8 cellular contexts compared by ENCODE assay signal in genomic region chr14:63438065-63438757, GRCh38.
DNase-seq lines count a peak whose midpoint lies in the region; ATAC-seq and TF ChIP-seq lines count a peak whose summit lies in the region.

No MANE protein-coding gene starts in this region.

- DNase-seq in A673 (ENCODE audit: low spot score): peak; percentile 37
- peak; percentile 40 for DNase-seq in GM12865 (ENCODE audit: low read depth)
- peak; percentile 38 for DNase-seq in MV-4-11 (lab: John Stamatoyannopoulos, UW)
- DNase-seq in globus pallidus (ENCODE audit: low spot score): peak; percentile 48
- DNase-seq in psoas muscle: peak; percentile 33 to 53
- no peak for DNase-seq in NCI-H1436 treated with DMSO at 0.1 percent for 48 hours (lab: John Stamatoyannopoulos, UW)
- DNase-seq in hippocampal formation (lab: John Stamatoyannopoulos, UW): no peak

- H3K4me3 Mint-ChIP-seq in activated T-helper 17 cell treated with anti-CD3 and anti-CD28 coated beads, Interleukin-2, amount 50 U/mL, for 72 hours: peak overlapping the region; percentile 55

- ATAC-seq in activated T-helper 17 cell treated with anti-CD3 and anti-CD28 coated beads, Interleukin-2, amount 50 U/mL, for 72 hours (replicated peaks): peak; percentile 54
- peak; percentile 48 to 62 (median 54) for ATAC-seq in psoas muscle

- BruUV-seq in A673 (replicated peaks; lab: Mats Ljungman, UMichigan): no TSS peak

- H3K4me1 Mint-ChIP-seq in activated T-helper 17 cell treated with anti-CD3 and anti-CD28 coated beads, Interleukin-2, amount 50 U/mL, for 72 hours: peaks cover 54% of the 10 kb centered on the region

- intact Hi-C loops in A673 (cut with micrococcal nuclease; ENCODE audit: unreplicated experiment) (no loop called here), psoas muscle (cut with DNase I) (loop anchor here (5.0 to 10.0 kb wide), 2 partner anchors 104 to 107 kb away; partner anchors contain the start of gene PPP2R5E (in 2 of the 2))

- peak overlapping the region; percentile 67 for H3K27ac Mint-ChIP-seq in activated T-helper 17 cell treated with anti-CD3 and anti-CD28 coated beads, Interleukin-2, amount 50 U/mL, for 72 hours

- no peaks in the 10 kb centered on the region for H3K27me3 Mint-ChIP-seq in activated T-helper 17 cell treated with anti-CD3 and anti-CD28 coated beads, Interleukin-2, amount 50 U/mL, for 72 hours

- POLR2A ChIA-PET in A673 (lab: Charles Lee; ENCODE audit: low non-redundant PET): no interaction called here

- H3K36me3 ChIP-seq in A673 (ENCODE audit: insufficient read depth, low read length, poor library complexity, severe bottlenecking): no peaks in the 10 kb centered on the region
- no peaks in the 10 kb centered on the region for H3K36me3 ChIP-seq in psoas muscle (ENCODE audit: insufficient read depth in 1 of 2, low read depth in 1 of 2)

- TF ChIP-seq CTCF in A673 (conservative IDR thresholded peaks at IDR 0.05; ENCODE audit: low read depth, low read length) (peak; percentile 41; the same call in 1 of the 2 replicates), GM12865 (IDR thresholded peaks at IDR 0.05; ENCODE audit: insufficient read depth, low read depth, low read length, missing control alignments) (no peak), psoas muscle (IDR thresholded peaks at IDR 0.05) (no peak)

- CTCF ChIA-PET in A673 (lab: Charles Lee): interaction anchor here (0.6 kb wide), 1 partner anchor 33 kb away, joined by 6 read pairs; no protein-coding TSS in a partner anchor

- no peaks in the 10 kb centered on the region for H3K9me3 Mint-ChIP-seq in activated T-helper 17 cell treated with anti-CD3 and anti-CD28 coated beads, Interleukin-2, amount 50 U/mL, for 72 hours

- H3K9me3 ChIP-seq in A673 (ENCODE audit: low read depth, low read length, poor library complexity, severe bottlenecking) (no peaks in the 10 kb centered on the region), psoas muscle (no peaks in the 10 kb centered on the region)

- H3K4me3 ChIP-seq in A673 (ENCODE audit: low read depth, low read length, poor library complexity, severe bottlenecking) (peak overlapping the region; percentile 23), GM12865 (ENCODE audit: low read depth, low read length) (no peak overlapping the region), psoas muscle (peak overlapping the region; percentile 30)

- 6 to 14% (median 10%) methylated on average over 1 of the region's 1 CpG for WGBS in psoas muscle, 3 donors

- H3K4me1 ChIP-seq in A673 (ENCODE audit: insufficient read depth, low read length, poor library complexity, severe bottlenecking) (peaks cover 25% of the 10 kb centered on the region), psoas muscle (peaks cover 57% of the 10 kb centered on the region)

- peaks cover 13% of the 10 kb centered on the region for H3K36me3 Mint-ChIP-seq in activated T-helper 17 cell treated with anti-CD3 and anti-CD28 coated beads, Interleukin-2, amount 50 U/mL, for 72 hours (ENCODE audit: low read depth)

- H3K27ac ChIP-seq in A673 (ENCODE audit: low read depth, low read length, poor library complexity, severe bottlenecking) (no peak overlapping the region), psoas muscle (peak overlapping the region; percentile 78)

- H3K27me3 ChIP-seq in A673 (replicated peaks; ENCODE audit: insufficient read depth, low read depth, low read length, poor library complexity): no peaks in the 10 kb centered on the region
- H3K27me3 ChIP-seq in psoas muscle (ENCODE audit: insufficient read depth in 3 of 3, low read length in 2 of 3): no peaks in the 10 kb centered on the region

Comparison
In these comparisons a context has a peak if more than half of its experiments do, and no peak if none do; other contexts are left out.
1. DNase-seq: peak in A673 (single experiment), GM12865 (single experiment), MV-4-11 (single experiment), globus pallidus (single experiment) and psoas muscle (2 of 2); none in NCI-H1436 treated with DMSO at 0.1 percent for 48 hours (single experiment) and hippocampal formation (0 of 2).